ENCODE assay signal across 8 cellular contexts in genomic region chr1:248838357-248839167, GRCh38. TPM values are rescaled to one million over a fixed set of nuclear protein-coding genes. Genes with fewer than 3 reads are reported as not detected.
A peak's percentile ranks its signal among the peaks of the same experiment; 100 is the strongest.
DNase-seq lines count a peak whose midpoint lies in the region; ATAC-seq and TF ChIP-seq lines count a peak whose summit lies in the region.

No MANE protein-coding gene starts in this region.

- no peaks in the 10 kb centered on the region for H3K27me3 ChIP-seq in KMS-11 (ENCODE audit: insufficient read depth, low read depth)

- no peaks in the 10 kb centered on the region for H3K36me3 ChIP-seq in KMS-11 (ENCODE audit: insufficient read depth)

- H3K27ac Mint-ChIP-seq in nephron progenitor cell, result peak overlapping the region; percentile 98
- H3K27ac Mint-ChIP-seq in stimulated activated naive CD8-positive, alpha-beta T cell treated with anti-CD3 and anti-CD28 coated beads, Interleukin-15, amount 100 ng/mL, for 72 hours, result peak overlapping the region; percentile 95 to 98

- peak overlapping the region; percentile 89 for H2AFZ ChIP-seq in KMS-11 (ENCODE audit: low read depth)

- peaks cover 15% of the 10 kb centered on the region; the same call in 1 of the 2 replicates for H3K79me2 ChIP-seq in KMS-11 (ENCODE audit: insufficient read depth, low read depth)

- peak overlapping the region; percentile 77 for H3K9ac ChIP-seq in KMS-11

- H3K36me3 Mint-ChIP-seq in nephron progenitor cell (ENCODE audit: low read depth), result no peaks in the 10 kb centered on the region

- H3K4me3 ChIP-seq in KMS-11 (IDR thresholded peaks at IDR 0.05; ENCODE audit: insufficient read depth, low read depth, low read length), result peak overlapping the region; percentile 93
- H3K4me3 ChIP-seq in fibroblast of the aortic adventitia (ENCODE audit: low read depth, low read length), result peak overlapping the region; percentile 87

- H3K9me3 Mint-ChIP-seq in nephron progenitor cell, result no peaks in the 10 kb centered on the region
- H3K9me3 Mint-ChIP-seq in stimulated activated naive CD8-positive, alpha-beta T cell treated with anti-CD3 and anti-CD28 coated beads, Interleukin-15, amount 100 ng/mL, for 72 hours, result no peaks in the 10 kb centered on the region

- DNase-seq in EH (ENCODE audit: low read depth) (peak; percentile 93), RPMI7951 (ENCODE audit: low read depth) (peak; percentile 90), fibroblast of the aortic adventitia (ENCODE audit: low read depth) (peak; percentile 81), nephron progenitor cell (peak; percentile 92)
- DNase-seq in activated effector memory CD4-positive, alpha-beta T cell treated with Interleukin-2 at 50 U/mL for 16 hours, result peak; percentile 76
- DNase-seq in stimulated activated naive CD8-positive, alpha-beta T cell treated with anti-CD3 and anti-CD28 coated beads, Interleukin-15, amount 100 ng/mL, for 72 hours, result peak; percentile 85 to 86

- TF ChIP-seq CTCF in KMS-11 (conservative IDR thresholded peaks at IDR 0.05; ENCODE audit: low read depth, low read length) (no peak), fibroblast of the aortic adventitia (IDR thresholded peaks at IDR 0.05; ENCODE audit: insufficient read depth, low read length) (no peak), nephron progenitor cell (IDR thresholded peaks at IDR 0.05) (no peak)

- peaks cover 27% of the 10 kb centered on the region for H3K4me1 Mint-ChIP-seq in nephron progenitor cell
- peaks cover 25% of the 10 kb centered on the region for H3K4me1 Mint-ChIP-seq in stimulated activated naive CD8-positive, alpha-beta T cell treated with anti-CD3 and anti-CD28 coated beads, Interleukin-15, amount 100 ng/mL, for 72 hours

- H3K4me2 ChIP-seq in KMS-11, result peak overlapping the region; percentile 71

- peak; percentile 52 for ATAC-seq in GM21786 (IDR thresholded peaks at IDR 0.05; ENCODE audit: unreplicated experiment)
- ATAC-seq in stimulated activated naive CD8-positive, alpha-beta T cell treated with anti-CD3 and anti-CD28 coated beads, Interleukin-15, amount 100 ng/mL, for 72 hours, result peak; percentile 75

- H3K27me3 Mint-ChIP-seq in nephron progenitor cell (ENCODE audit: low read depth, poor library complexity), result peaks cover 4% of the 10 kb centered on the region
- no peaks in the 10 kb centered on the region for H3K27me3 Mint-ChIP-seq in stimulated activated naive CD8-positive, alpha-beta T cell treated with anti-CD3 and anti-CD28 coated beads, Interleukin-15, amount 100 ng/mL, for 72 hours

- H3K4me3 Mint-ChIP-seq in nephron progenitor cell, result no peak overlapping the region
- H3K4me3 Mint-ChIP-seq in stimulated activated naive CD8-positive, alpha-beta T cell treated with anti-CD3 and anti-CD28 coated beads, Interleukin-15, amount 100 ng/mL, for 72 hours, result no peak overlapping the region

- peaks cover 26% of the 10 kb centered on the region for H3K4me1 ChIP-seq in KMS-11 (ENCODE audit: low read depth, poor library complexity, severe bottlenecking)

- H3K27ac ChIP-seq in KMS-11, result peak overlapping the region; percentile 79

- no peaks in the 10 kb centered on the region for H4K20me1 ChIP-seq in KMS-11 (ENCODE audit: insufficient read depth)

RNA-seq across cellular contexts. Expression of gene ZNF672, which starts 0.5 kb away (rescaled TPM):
- total RNA-seq in RPMI7951 (2014; rRNA removed; shearing (Covaris generic)), result 13.4 and 13.8 TPM in 2 replicates
- 12.9 and 14.0 TPM in 2 replicates for total RNA-seq in fibroblast of the aortic adventitia (ENCODE audit: low replicate concordance)

RNA-seq across cellular contexts. Expression of gene SH3BP5L, which starts 12.8 kb away (rescaled TPM):
- 13.3 and 18.6 TPM in 2 replicates for total RNA-seq in RPMI7951 (2014; rRNA removed; shearing (Covaris generic))
- total RNA-seq in fibroblast of the aortic adventitia (ENCODE audit: low replicate concordance), result 20.2 and 21.8 TPM in 2 replicates

RNA-seq across cellular contexts. Expression of gene ZNF692, which starts 20.3 kb away (rescaled TPM):
- total RNA-seq in RPMI7951 (2014; rRNA removed; shearing (Covaris generic)), result 13.2 and 14.8 TPM in 2 replicates
- 8.9 and 9.6 TPM in 2 replicates for total RNA-seq in fibroblast of the aortic adventitia (ENCODE audit: low replicate concordance)

Comparison
In these comparisons a context has a peak if more than half of its experiments do, and no peak if none do; other contexts are left out.
1. Peak in every context shown above with its lines: DNase-seq, ATAC-seq, H3K4me3 ChIP-seq and H3K27ac ChIP-seq.